In the genomic region with DNA sequence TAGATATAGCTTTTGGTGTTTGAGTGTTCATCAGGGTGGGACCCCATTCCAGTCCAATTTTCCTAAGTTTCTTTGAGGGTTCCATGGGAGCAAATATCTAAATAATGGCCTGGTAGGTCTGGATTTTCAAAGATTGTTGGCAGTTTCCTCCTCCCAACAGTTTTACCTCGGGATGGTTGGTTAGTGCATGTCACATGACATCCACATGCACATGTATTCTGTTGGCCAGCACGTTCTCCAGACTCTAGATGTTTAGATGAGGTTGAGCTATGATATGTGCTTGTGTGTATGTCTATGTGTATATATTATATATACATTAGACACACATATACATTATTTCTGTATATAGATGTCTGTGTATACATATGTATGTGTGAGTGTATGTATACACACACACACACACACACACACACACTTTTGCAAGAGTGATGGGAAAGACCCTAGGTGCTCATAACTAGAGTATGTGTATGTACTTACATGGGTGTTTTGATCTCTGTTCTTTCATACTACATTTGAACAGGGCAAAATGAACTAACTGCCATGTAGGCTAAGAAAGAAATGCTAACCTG, we compare ENCODE assay signal across 27 cellular contexts. TPM values are rescaled to one million over a fixed set of nuclear protein-coding genes. Genes with fewer than 3 reads are reported as not detected.
"Had no signal": no experiment of that assay in that cellular context is flagged by ENCODE, and none has a peak within 500 bp of the region (broad histone marks: within the 10 kb centered on the region; RNA-seq: fewer than 3 reads in every experiment).

No MANE protein-coding gene starts in this region.

- H3K27ac ChIP-seq: RWPE1, SJCRH30 had no signal

- ATAC-seq: activated CD8-positive, alpha-beta memory T cell treated with anti-CD3 and anti-CD28 coated beads, Interleukin-2, amount 10 ng/mL, durations not matched to agents 7 days and 5 days; activated naive CD4-positive, alpha-beta T cell treated with anti-CD3 and anti-CD28 coated beads, Interleukin-2, amount 50 U/mL, for 72 hours; activated naive CD8-positive, alpha-beta T cell treated with anti-CD3 and anti-CD28 coated beads, Interleukin-2, amount 50 U/mL, for 24 hours; Panc1 had no signal

- H3K4me1 ChIP-seq: SJCRH30 had no signal

- H3K4me3 ChIP-seq: SJCRH30 had no signal

- H3K36me3 ChIP-seq: SJCRH30 had no signal

- DNase-seq: activated B cell treated with CpG ODN at 0.5 μM for 24 hours; activated CD4-positive, alpha-beta T cell treated with anti-CD3 and anti-CD28 coated beads for 1 hour; activated CD4-positive, alpha-beta T cell treated with anti-CD3 and anti-CD28 coated beads, Interleukin-2, amount 10 ng/mL, durations not matched to agents 24 days and 14 days; activated CD4-positive, alpha-beta T cell treated with anti-CD3 and anti-CD28 coated beads, Interleukin-2, amount 50 U/mL, for 48 hours; activated CD8-positive, alpha-beta memory T cell treated with anti-CD3 and anti-CD28 coated beads, Interleukin-2, amount 10 ng/mL, durations not matched to agents 7 days and 5 days; activated effector memory CD4-positive, alpha-beta T cell treated with anti-CD3 and anti-CD28 coated beads, Interleukin-2, amount 50 U/mL, for 16 hours; activated naive CD4-positive, alpha-beta T cell treated with Interleukin-2 at 50 U/mL for 16 hours; activated naive CD8-positive, alpha-beta T cell treated with anti-CD3 and anti-CD28 coated beads, Interleukin-2, amount 50 U/mL, for 24 hours; activated T-cell treated with anti-CD3 and anti-CD28 coated beads, Interleukin-2, amount 50 U/mL, for 24 hours; amniotic stem cell; Karpas-422; MM.1S; NCI-H1105; NCI-H1436; NCI-H1694 treated with DMSO at 0.1 percent for 48 hours; NCI-H2029 treated with DMSO at 0.1 percent for 48 hours; NCI-H345; NCI-H510A treated with DMSO at 0.1 percent for 48 hours; NCI-H69; NK-92 treated with Interleukin-12 subunit alpha and Interleukin-12 subunit beta, amount 100 ng/mL, for 24 hours; OCI-M1; Right ventricle myocardium superior; SJCRH30 had no signal

- H3K9me3 ChIP-seq: SJCRH30 had no signal

- H3K27me3 ChIP-seq: SJCRH30 had no signal

RNA-seq across cellular contexts. Expression of gene RGS4, which starts 5.6 kb away (rescaled TPM):
- total RNA-seq: activated B cell treated with CpG ODN at 0.5 μM for 24 hours; activated CD4-positive, alpha-beta T cell treated with anti-CD3 and anti-CD28 coated beads, Interleukin-2, amount 10 ng/mL, durations not matched to agents 24 days and 14 days; activated CD8-positive, alpha-beta memory T cell treated with anti-CD3 and anti-CD28 coated beads, Interleukin-2, amount 10 ng/mL, durations not matched to agents 7 days and 5 days; activated naive CD4-positive, alpha-beta T cell treated with anti-CD3 and anti-CD28 coated beads, Interleukin-2, amount 50 U/mL, for 72 hours; activated T-helper 1 cell treated with anti-CD3 and anti-CD28 coated beads, Interleukin-12 subunit alpha, Interleukin-12 subunit beta, Interleukin-2, Interleukin-4 antibody, amounts not matched to agents 30 ng/mL and 10 ng/mL and 1 ng/mL, durations not matched to agents 14 hours and 24 hours and 36 hours had no signal
